In the genomic region with DNA sequence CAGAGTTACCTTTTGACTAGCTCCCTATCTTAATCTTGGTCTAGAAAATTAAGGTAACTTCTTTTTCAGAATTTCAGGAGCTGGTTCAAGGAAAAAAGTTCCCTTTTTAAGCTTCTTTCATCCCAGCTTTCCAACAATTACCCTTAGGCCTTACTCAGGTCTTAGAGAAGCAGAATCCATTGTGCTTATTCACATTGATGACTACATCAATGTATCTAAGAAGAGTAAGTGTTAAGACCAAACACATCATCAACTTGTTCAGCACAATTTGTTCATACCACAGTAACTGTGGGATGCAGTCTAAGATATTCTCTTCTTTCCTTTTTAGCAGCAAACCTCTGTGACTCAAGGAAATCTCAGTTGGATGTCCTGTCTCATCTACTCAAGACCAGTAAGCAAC, we compare ENCODE assay signal across 23 cellular contexts. TPM values are rescaled to one million over a fixed set of nuclear protein-coding genes. Genes with fewer than 3 reads are reported as not detected.
"Had no signal": no experiment of that assay in that cellular context is flagged by ENCODE, and none has a peak within 500 bp of the region (broad histone marks: within the 10 kb centered on the region; RNA-seq: fewer than 3 reads in every experiment).

No MANE protein-coding gene starts in this region.

- DNase-seq: effector CD4-positive, alpha-beta T cell; endodermal cell; immature natural killer cell; left ventricle myocardium inferior; lower lobe of right lung; natural killer cell; sigmoid colon; stimulated activated CD4-positive, alpha-beta T cell treated with anti-CD3 and anti-CD28 coated beads, Interleukin-12 subunit alpha, Interleukin-12 subunit beta, amount 100 ng/mL, for 4 hours; stimulated activated naive CD4-positive, alpha-beta T cell treated with Interleukin-2 at 50 U/mL for 16 hours had no signal

- ATAC-seq: lower lobe of right lung, natural killer cell had no signal

- H3K4me3 ChIP-seq: coronary artery, left ventricle myocardium inferior, lower lobe of right lung, right atrium auricular region, sigmoid colon, skin epidermis had no signal

- H3K9me3 ChIP-seq: left ventricle myocardium inferior, lower lobe of right lung, right atrium auricular region, sigmoid colon had no signal

- H3K27ac ChIP-seq: coronary artery, left ventricle myocardium inferior, lower lobe of right lung, right atrium auricular region, sigmoid colon, skin epidermis had no signal

- H3K27me3 ChIP-seq: right atrium auricular region, sigmoid colon had no signal

RNA-seq across cellular contexts. Expression of a gene that starts 37.9 kb away (rescaled TPM):
- total RNA-seq: dermis microvascular lymphatic vessel endothelial cell, endodermal cell, endothelial cell of umbilical vein, fibroblast of lung, fibroblast of villous mesenchyme, lower lobe of right lung, mesothelial cell of epicardium, myocyte, natural killer cell, osteocyte, right atrium auricular region had no signal
- polyA plus RNA-seq: endothelial cell of umbilical vein, esophagus, fibroblast of lung, immature natural killer cell, keratinocyte had no signal

RNA-seq across cellular contexts. Expression of a gene that starts 42.6 kb away (rescaled TPM):
- total RNA-seq: dermis microvascular lymphatic vessel endothelial cell, endothelial cell of umbilical vein, fibroblast of lung, fibroblast of villous mesenchyme, left ventricle myocardium inferior, lower lobe of right lung, myocyte, natural killer cell, osteocyte, right atrium auricular region had no signal
- polyA plus RNA-seq: endothelial cell of umbilical vein, fibroblast of lung, immature natural killer cell, keratinocyte had no signal

RNA-seq across cellular contexts. Expression of a gene that starts 46.0 kb away (rescaled TPM):
- total RNA-seq: dermis microvascular lymphatic vessel endothelial cell, endodermal cell, endothelial cell of umbilical vein, fibroblast of lung, fibroblast of villous mesenchyme, mesothelial cell of epicardium, myocyte, natural killer cell, neural crest cell, osteocyte, posterior vena cava had no signal
- polyA plus RNA-seq: endothelial cell of umbilical vein, fibroblast of lung, keratinocyte had no signal
